10 cellular contexts compared by ENCODE assay signal in the genomic region with DNA sequence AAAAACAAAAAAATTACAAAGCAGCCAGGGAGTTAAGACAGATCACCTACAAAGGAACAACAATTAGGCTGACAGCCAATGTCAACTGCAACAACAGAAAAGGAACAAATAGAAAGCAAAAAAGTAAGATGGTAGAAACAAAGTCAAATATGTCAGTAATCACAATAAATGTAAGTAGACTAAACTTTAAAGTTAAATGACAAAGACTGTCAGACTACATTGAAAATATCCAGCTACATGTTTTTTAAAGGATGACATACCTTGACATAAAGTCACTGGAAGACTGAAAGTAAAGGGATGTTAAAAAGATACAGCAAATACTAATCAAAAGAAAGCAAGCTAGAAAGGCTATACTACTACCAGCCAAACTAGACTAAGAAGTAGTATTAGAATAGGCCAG. TPM values are rescaled to one million over a fixed set of nuclear protein-coding genes. Genes with fewer than 3 reads are reported as not detected.
"Had no signal": no experiment of that assay in that cellular context is flagged by ENCODE, and none has a peak within 500 bp of the region (broad histone marks: within the 10 kb centered on the region; RNA-seq: fewer than 3 reads in every experiment).

No MANE protein-coding gene starts in this region.

- H2AFZ ChIP-seq: GM23248 had no signal

- H3K27me3 Mint-ChIP-seq: IgD-negative memory B cell had no signal

- H3K27ac ChIP-seq: GM23248, HL-60 had no signal

- ATAC-seq: HCT116, HepG2 had no signal

- H3K27ac Mint-ChIP-seq: HFFc6 had no signal

- H3K4me3 Mint-ChIP-seq: HFFc6, IgD-negative memory B cell had no signal

- H3K4me3 ChIP-seq: GM23248, HAP-1 had no signal

- H3K9me3 ChIP-seq: HAP-1 had no signal

- DNase-seq: GM23248, GOT3, H7, HFFc6 had no signal

- H3K4me1 ChIP-seq: HAP-1 had no signal

RNA-seq across cellular contexts. Expression of a gene that starts 46.7 kb away (rescaled TPM):
- total RNA-seq: HT1080 had no signal
